ENCODE assay signal across 8 cellular contexts in the genomic region with DNA sequence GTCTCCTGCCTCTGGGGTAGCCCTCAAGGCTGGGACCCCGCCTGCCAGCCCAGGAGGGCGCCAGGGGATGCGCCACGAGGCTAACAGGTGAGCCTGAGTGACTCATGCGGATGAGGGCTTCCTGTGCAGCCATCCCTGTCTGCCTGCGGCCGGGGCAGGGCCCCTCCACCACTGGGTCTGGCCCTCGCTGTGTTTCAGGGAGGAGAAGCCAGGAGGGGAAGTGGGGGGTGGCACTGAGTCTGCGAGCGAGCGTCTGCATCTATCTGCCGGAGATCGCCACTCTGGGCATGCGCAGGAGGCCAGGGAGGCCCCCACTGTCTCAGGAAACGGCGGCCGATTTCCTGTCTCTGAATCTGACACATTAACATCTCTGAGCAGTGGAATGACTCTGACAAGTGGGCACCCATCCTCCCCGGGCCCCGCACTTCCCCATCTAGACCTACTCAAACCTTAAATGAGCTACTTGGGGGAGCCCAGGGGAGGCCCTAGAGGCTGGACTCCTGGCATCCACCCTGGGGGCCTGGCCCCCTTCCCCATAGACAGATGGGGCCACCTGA. TPM values are rescaled to one million over a fixed set of nuclear protein-coding genes. Genes with fewer than 3 reads are reported as not detected.
DNase-seq lines count a peak whose midpoint lies in the region; ATAC-seq and TF ChIP-seq lines count a peak whose summit lies in the region.

No MANE protein-coding gene starts in this region.

- H3K79me2 ChIP-seq in KMS-11 (ENCODE audit: insufficient read depth, low read depth) = no peaks in the 10 kb centered on the region
- H3K79me2 ChIP-seq in smooth muscle cell (ENCODE audit: low read depth) = no peaks in the 10 kb centered on the region

- H3K36me3 Mint-ChIP-seq in T-cell (peaks cover 23% of the 10 kb centered on the region), Caco-2 (ENCODE audit: insufficient read depth, unreplicated experiment) (peaks cover 10% of the 10 kb centered on the region)

- POLR2A ChIA-PET in T-cell (lab: Charles Lee) = interaction anchor here (0.5 to 1.0 kb wide), 4 partner anchors 11 to 65 kb away, joined by 4 to 11 read pairs (median 4); no protein-coding TSS in a partner anchor
- POLR2A ChIA-PET in Caco-2 (lab: Charles Lee) = no interaction called here

- intact Hi-C loops in Caco-2 (cut with micrococcal nuclease; ENCODE audit: unreplicated experiment) = no loop called here

- H3K27ac ChIP-seq in KMS-11 (peak overlapping the region; percentile 57), iPS DF 6.9 (ENCODE audit: low read length) (peak overlapping the region; percentile 31), smooth muscle cell (ENCODE audit: low read depth) (peak overlapping the region; percentile 62)

- H3K4me3 ChIP-seq in KMS-11 (IDR thresholded peaks at IDR 0.05; ENCODE audit: insufficient read depth, low read depth, low read length) = no peak overlapping the region
- H3K4me3 ChIP-seq in iPS DF 6.9 (ENCODE audit: low read length) = no peak overlapping the region
- H3K4me3 ChIP-seq in smooth muscle cell = no peak overlapping the region
- no peak overlapping the region for H3K4me3 ChIP-seq in Caco-2 (ENCODE audit: low read depth, low read length)

- H3K9ac ChIP-seq in KMS-11 (peak overlapping the region; percentile 35; the same call in 1 of the 2 replicates), smooth muscle cell (ENCODE audit: low read depth) (peak overlapping the region; percentile 32)

- H3K4me3 Mint-ChIP-seq in T-cell (peak overlapping the region; percentile 57 to 69 (median 61)), Caco-2 (ENCODE audit: unreplicated experiment) (no peak overlapping the region)

- no peaks in the 10 kb centered on the region for H4K20me1 ChIP-seq in KMS-11 (ENCODE audit: insufficient read depth)
- H4K20me1 ChIP-seq in smooth muscle cell (ENCODE audit: low read depth) = no peaks in the 10 kb centered on the region

- CTCF ChIA-PET in T-cell (lab: Charles Lee) = interaction anchor here in 1 of 2 donors (1.0 kb wide), 1 partner anchor 17 kb away, joined by 5 read pairs; no protein-coding TSS in a partner anchor
- CTCF ChIA-PET in Caco-2 (lab: Charles Lee) = no interaction called here

- H3K27me3 ChIP-seq in KMS-11 (ENCODE audit: insufficient read depth, low read depth) = no peaks in the 10 kb centered on the region
- no peaks in the 10 kb centered on the region for H3K27me3 ChIP-seq in iPS DF 6.9 (ENCODE audit: control insufficient read depth, insufficient read depth, low read length)
- H3K27me3 ChIP-seq in smooth muscle cell (ENCODE audit: low read depth) = no peaks in the 10 kb centered on the region
- H3K27me3 ChIP-seq in Caco-2 (replicated peaks; ENCODE audit: control insufficient read depth, insufficient read depth, low read length) = no peaks in the 10 kb centered on the region

- peak; percentile 68 for ATAC-seq in GM21576 (IDR thresholded peaks at IDR 0.05; ENCODE audit: unreplicated experiment)
- ATAC-seq in T-cell (replicated peaks in 1 of 4) = peak; percentile 87 to 93 (median 92)

- peak overlapping the region; percentile 42; the same call in 1 of the 2 replicates for H2AFZ ChIP-seq in KMS-11 (ENCODE audit: low read depth)
- no peak overlapping the region for H2AFZ ChIP-seq in smooth muscle cell (ENCODE audit: low read depth)

- H3K4me2 ChIP-seq in KMS-11 = peak overlapping the region; percentile 67
- peak overlapping the region; percentile 80 for H3K4me2 ChIP-seq in smooth muscle cell

- H3K36me3 ChIP-seq in KMS-11 (ENCODE audit: insufficient read depth) (no peaks in the 10 kb centered on the region), iPS DF 6.9 (ENCODE audit: control insufficient read depth, insufficient read depth, low read length) (peaks cover 2% of the 10 kb centered on the region; the same call in 1 of the 2 replicates), smooth muscle cell (ENCODE audit: low read depth) (no peaks in the 10 kb centered on the region), Caco-2 (ENCODE audit: control insufficient read depth, insufficient read depth, low read length) (no peaks in the 10 kb centered on the region; the same call in 1 of the 2 replicates)

- H3K9me3 ChIP-seq in iPS DF 6.9 (ENCODE audit: control insufficient read depth, insufficient read depth, low read length) (no peaks in the 10 kb centered on the region), smooth muscle cell (replicated peaks; ENCODE audit: low read depth) (no peaks in the 10 kb centered on the region), Caco-2 (no peaks in the 10 kb centered on the region)

- no peaks in the 10 kb centered on the region for H3K9me3 Mint-ChIP-seq in T-cell
- H3K9me3 Mint-ChIP-seq in Caco-2 (ENCODE audit: unreplicated experiment) = no peaks in the 10 kb centered on the region

- TF ChIP-seq CTCF in KMS-11 (conservative IDR thresholded peaks at IDR 0.05; ENCODE audit: low read depth, low read length) (no peak), smooth muscle cell (IDR thresholded peaks at IDR 0.05; ENCODE audit: borderline replicate concordance, insufficient read depth, poor library complexity, severe bottlenecking) (no peak), Caco-2 (IDR thresholded peaks at IDR 0.05; ENCODE audit: insufficient read depth in 1 of 2, low read depth in 1 of 2, low read length in 1 of 2, severe bottlenecking in 1 of 2, unreplicated experiment in 1 of 2) (no peak)

- no peaks in the 10 kb centered on the region for H3K27me3 Mint-ChIP-seq in T-cell
- H3K27me3 Mint-ChIP-seq in Caco-2 (ENCODE audit: insufficient read depth, unreplicated experiment) = no peaks in the 10 kb centered on the region

- peak; percentile 89 for DNase-seq in Daoy (ENCODE audit: low read depth)
- peak; percentile 96 to 100 (median 98) for DNase-seq in T-cell
- peak; percentile 66 for DNase-seq in amniotic epithelial cell (ENCODE audit: low read depth)
- peak; percentile 64 for DNase-seq in iPS DF 6.9 (ENCODE audit: low read depth, low spot score)
- DNase-seq in smooth muscle cell (lab: John Stamatoyannopoulos, UW; ENCODE audit: unreplicated experiment) = peak; percentile 55
- no peak for DNase-seq in Caco-2

- H3K27ac Mint-ChIP-seq in T-cell = peak overlapping the region; percentile 97 to 98
- H3K27ac Mint-ChIP-seq in Caco-2 (ENCODE audit: unreplicated experiment) = no peak overlapping the region

- H3K4me1 ChIP-seq in KMS-11 (ENCODE audit: low read depth, poor library complexity, severe bottlenecking) = peaks cover 17% of the 10 kb centered on the region
- H3K4me1 ChIP-seq in iPS DF 6.9 (ENCODE audit: control insufficient read depth, insufficient read depth, low read length) = peaks cover 17% of the 10 kb centered on the region
- H3K4me1 ChIP-seq in smooth muscle cell (ENCODE audit: low read depth) = peaks cover 17% of the 10 kb centered on the region
- H3K4me1 ChIP-seq in Caco-2 = no peaks in the 10 kb centered on the region

- no CpG with 5 or more reads among the region's 19 CpGs for WGBS in iPS DF 6.9 (ENCODE audit: insufficient coverage, insufficient read length)
- 33% methylated on average over 19 of the region's 19 CpGs for WGBS in smooth muscle cell (ENCODE audit: low lambda C conversion rate)

- H3F3A ChIP-seq in smooth muscle cell (ENCODE audit: low read depth) = no peaks in the 10 kb centered on the region

- peaks cover 69 to 93% (median 88%) of the 10 kb centered on the region in 3 donors for H3K4me1 Mint-ChIP-seq in T-cell
- peaks cover 10% of the 10 kb centered on the region for H3K4me1 Mint-ChIP-seq in Caco-2 (ENCODE audit: low read depth, unreplicated experiment)

- no TSS peak for BruUV-seq in Caco-2 (replicated peaks; lab: Mats Ljungman, UMichigan)

RNA-seq across cellular contexts. Expression of a gene that starts 19.7 kb away (rescaled TPM):
- 1.3 and 1.4 TPM in 2 replicates for total RNA-seq in Daoy (2014; rRNA removed; shearing (Covaris generic))
- total RNA-seq in T-cell = 10 to 100 TPM; 18.4 to 27.1 (median 23.1) TPM
- 0.45 and 2.2 TPM in 2 replicates for total RNA-seq in smooth muscle cell
- polyA plus RNA-seq in smooth muscle cell = 2.2 and 2.8 TPM in 2 replicates
- 11.5 and 13.4 TPM in 2 replicates for total RNA-seq in Caco-2 (2022)

RNA-seq across cellular contexts. Expression of a gene that starts 34.1 kb away (rescaled TPM):
- 29.4 and 40.5 TPM in 2 replicates for total RNA-seq in Daoy (2014; rRNA removed; shearing (Covaris generic))
- total RNA-seq in T-cell = 100 to 1,000 TPM in 3 of 5 donors, 10 to 100 TPM in 2; 67.3 to 118 (median 110) TPM
- total RNA-seq in smooth muscle cell = 12.4 and 15.9 TPM in 2 replicates
- polyA plus RNA-seq in smooth muscle cell = 27.0 and 30.9 TPM in 2 replicates
- total RNA-seq in Caco-2 (2022) = 41.1 and 43.0 TPM in 2 replicates

RNA-seq across cellular contexts. Expression of a gene that starts 41.5 kb away (rescaled TPM):
- total RNA-seq in Daoy (2014; rRNA removed; shearing (Covaris generic)) = not detected in 2 replicates
- not detected for total RNA-seq in T-cell
- total RNA-seq in smooth muscle cell = not detected in 2 replicates
- polyA plus RNA-seq in smooth muscle cell = not detected in 2 replicates
- total RNA-seq in Caco-2 (2022) = not detected in 2 replicates

RNA-seq across cellular contexts. Expression of a gene that starts 45.1 kb away (rescaled TPM):
- 10.7 and 11.1 TPM in 2 replicates for total RNA-seq in Daoy (2014; rRNA removed; shearing (Covaris generic))
- total RNA-seq in T-cell (10 to 100 TPM; 44.2 to 82.4 (median 66.5) TPM), smooth muscle cell (1.4 and 3.1 TPM in 2 replicates), Caco-2 (2022) (4.7 and 5.6 TPM in 2 replicates)
- 3.8 and 7.1 TPM in 2 replicates for polyA plus RNA-seq in smooth muscle cell

RNA-seq across cellular contexts. Expression of a gene that starts 48.2 kb away (rescaled TPM):
- total RNA-seq in Daoy (2014; rRNA removed; shearing (Covaris generic)) = not detected in 2 replicates
- total RNA-seq in T-cell = under 1 TPM in 1 of 5 donors, not detected in 4; 0.09 TPM
- total RNA-seq in smooth muscle cell = 5.2 and 8.9 TPM in 2 replicates
- polyA plus RNA-seq in smooth muscle cell = 34.3 and 53.9 TPM in 2 replicates
- 0.72 TPM in 1 of 2 replicates, not detected in the other for total RNA-seq in Caco-2 (2022)

Comparison
In these comparisons a context has a peak if more than half of its experiments do, and no peak if none do; other contexts are left out.
1. DNase-seq: peak in Daoy (single experiment), T-cell (34 of 34), amniotic epithelial cell (single experiment), iPS DF 6.9 (single experiment) and smooth muscle cell (single experiment); none in Caco-2 (0 of 2).
2. Peak in every context shown above with its lines, with median percentiles within 50 percentile points of each other: H3K27ac ChIP-seq.